ENCODE assay signal across 15 cellular contexts in genomic region chr9:19698960-19699359, GRCh38.
DNase-seq lines count a peak whose midpoint lies in the region; ATAC-seq lines count a peak whose summit lies in the region.
"Had no signal": no experiment of that assay in that cellular context is flagged by ENCODE, and none has a peak within 500 bp of the region (broad histone marks: within the 10 kb centered on the region; RNA-seq: fewer than 3 reads in every experiment).

No MANE protein-coding gene starts in this region.

- H3K9me3 ChIP-seq in HUES6 (ENCODE audit: control insufficient read depth, insufficient read depth, low read depth, low read length) (peaks cover 8% of the 10 kb centered on the region), GM23248 (ENCODE audit: low read depth) (no peaks in the 10 kb centered on the region)
- H3K9me3 ChIP-seq: SJCRH30 had no signal

- H3K4me3 ChIP-seq in HUES6 (ENCODE audit: low read depth, low read length) = peak overlapping the region; percentile 4; the same call in 1 of the 2 replicates
- H3K4me3 ChIP-seq in GM23248 = no peak overlapping the region
- H3K4me3 ChIP-seq: BLaER1 treated with 17β-estradiol and CSF1 and Interleukin-3, amounts not matched to agents 10 nM and 100 nM; SJCRH30 had no signal

- H3F3A ChIP-seq in GM23248 (ENCODE audit: insufficient read depth) = no peaks in the 10 kb centered on the region

- H3K9ac ChIP-seq in HUES6 (ENCODE audit: low read length) (no peak overlapping the region), GM23248 (no peak overlapping the region)
- H3K9ac ChIP-seq: BLaER1 treated with 17β-estradiol and CSF1 and Interleukin-3, amounts not matched to agents 10 nM and 100 nM had no signal

- H3K27ac ChIP-seq in HUES6 (ENCODE audit: low read depth, low read length) = no peak overlapping the region
- H3K27ac ChIP-seq in angular gyrus (ENCODE audit: low read depth, low read length) = peak overlapping the region; percentile 84
- no peak overlapping the region for H3K27ac ChIP-seq in GM23248
- H3K27ac ChIP-seq: BLaER1 treated with 17β-estradiol and CSF1 and Interleukin-3, amounts not matched to agents 10 nM and 100 nM; SJCRH30 had no signal

- DNase-seq in iPS DF 19.7 (ENCODE audit: low read depth, low spot score) (peak; percentile 56), GM23248 (no peak), EL (no peak)
- DNase-seq: CD8-positive, alpha-beta T cell; DMS79 treated with DMSO at 0.1 percent for 48 hours; NCI-H187; NCI-H2107; NCI-H510A treated with DMSO at 0.1 percent for 48 hours; SJCRH30 had no signal

- no peaks in the 10 kb centered on the region for H3K9me2 ChIP-seq in GM23248 (ENCODE audit: insufficient read depth)

- ATAC-seq in HG02973 (IDR thresholded peaks at IDR 0.05; ENCODE audit: unreplicated experiment) = no peak
- no peak for ATAC-seq in GM18867 (IDR thresholded peaks at IDR 0.05; ENCODE audit: unreplicated experiment)
- ATAC-seq: CD8-positive, alpha-beta T cell; Panc1 had no signal

- 6 to 12% methylated on average over 3 of the region's 3 CpGs for WGBS in GM23248 (ENCODE audit: low coverage in 1 of 2, low lambda C conversion rate in 2 of 2, missing lambda C conversion rate in 2 of 2), 2 experiments

- no peaks in the 10 kb centered on the region for H4K20me1 ChIP-seq in GM23248 (ENCODE audit: insufficient read depth)
- H4K20me1 ChIP-seq: BLaER1 treated with 17β-estradiol and CSF1 and Interleukin-3, amounts not matched to agents 10 nM and 100 nM had no signal

- no peaks in the 10 kb centered on the region for H3K79me2 ChIP-seq in GM23248 (ENCODE audit: insufficient read depth)

- H2AFZ ChIP-seq in GM23248 = no peak overlapping the region

- H3K4me2 ChIP-seq in GM23248 (ENCODE audit: unreplicated experiment) = no peak overlapping the region

- H3K4me1 ChIP-seq in HUES6 (ENCODE audit: control insufficient read depth, insufficient read depth, low read length) = peaks cover 30% of the 10 kb centered on the region; the same call in 1 of the 2 replicates
- no peaks in the 10 kb centered on the region for H3K4me1 ChIP-seq in GM23248 (ENCODE audit: insufficient read depth)
- H3K4me1 ChIP-seq: SJCRH30 had no signal

- H3K36me3 ChIP-seq in HUES6 (ENCODE audit: control insufficient read depth, insufficient read depth, low read length) = no peaks in the 10 kb centered on the region
- H3K36me3 ChIP-seq in GM23248 (ENCODE audit: low read depth) = no peaks in the 10 kb centered on the region
- H3K36me3 ChIP-seq: BLaER1 treated with 17β-estradiol and CSF1 and Interleukin-3, amounts not matched to agents 10 nM and 100 nM; SJCRH30 had no signal

- in situ Hi-C loops in GM23248 (cut with MboI) = no loop called here

- H3K27me3 ChIP-seq in HUES6 (ENCODE audit: control insufficient read depth, insufficient read depth, low read length) = no peaks in the 10 kb centered on the region
- no peaks in the 10 kb centered on the region for H3K27me3 ChIP-seq in GM23248 (replicated peaks; ENCODE audit: insufficient read depth)
- H3K27me3 ChIP-seq: BLaER1 treated with 17β-estradiol and CSF1 and Interleukin-3, amounts not matched to agents 10 nM and 100 nM; SJCRH30 had no signal
